In the genomic region with DNA sequence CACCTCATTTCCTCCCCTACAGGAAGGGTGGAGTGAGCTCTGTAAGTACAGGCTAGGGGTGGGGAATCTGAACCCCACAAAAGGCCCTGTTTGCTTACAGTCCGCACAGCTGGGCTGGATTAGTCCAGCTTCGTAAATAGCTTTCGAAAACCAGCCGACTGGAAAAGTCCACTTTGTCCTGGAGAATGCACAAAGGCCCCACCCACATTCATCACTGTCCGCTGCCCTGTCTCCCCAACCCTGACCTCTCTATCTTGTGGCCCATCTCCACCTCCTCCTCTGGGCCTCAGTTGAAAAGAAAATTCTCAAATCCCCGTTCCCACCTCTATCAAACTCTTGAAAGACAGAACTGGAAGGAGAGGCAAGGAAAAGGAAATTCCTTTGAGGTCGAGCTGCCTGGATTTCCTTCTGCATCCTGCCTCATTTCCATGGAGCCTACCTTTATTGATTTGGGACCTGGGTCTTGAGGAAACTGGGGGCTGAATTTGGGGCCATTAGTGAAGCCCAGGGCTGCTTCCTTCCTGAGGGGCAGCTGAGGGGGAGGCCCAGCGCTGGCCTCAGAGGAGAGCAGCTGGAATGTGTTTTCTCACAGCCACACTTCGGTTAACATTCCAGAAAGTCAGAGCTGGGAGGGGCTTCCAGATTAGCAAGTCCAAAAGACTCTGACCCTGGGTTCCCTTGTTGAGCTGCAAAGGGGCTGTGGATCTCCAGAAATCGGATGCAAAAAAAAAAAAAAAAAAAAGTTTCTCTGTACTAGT, we compare ENCODE assay signal across 10 cellular contexts.
DNase-seq lines count a peak whose midpoint lies in the region; ATAC-seq and TF ChIP-seq lines count a peak whose summit lies in the region.
"Had no signal": no experiment of that assay in that cellular context is flagged by ENCODE, and none has a peak within 500 bp of the region (broad histone marks: within the 10 kb centered on the region; RNA-seq: fewer than 3 reads in every experiment).

No MANE protein-coding gene starts in this region.

- H3K36me3 ChIP-seq in HUES64 (ENCODE audit: insufficient read depth, low read length) (no peaks in the 10 kb centered on the region), esophagus squamous epithelium (no peaks in the 10 kb centered on the region), mesendoderm (ENCODE audit: control insufficient read depth, insufficient read depth, low read length) (no peaks in the 10 kb centered on the region), thoracic aorta (no peaks in the 10 kb centered on the region)

- TF ChIP-seq POLR2A in esophagus squamous epithelium (IDR thresholded peaks at IDR 0.05): no peak

- DNase-seq in esophagus squamous epithelium (lab: John Stamatoyannopoulos, UW): no peak
- DNase-seq in mesendoderm: peak; percentile 91
- DNase-seq in thoracic aorta (ENCODE audit: low spot score): no peak
- DNase-seq in immature natural killer cell: no peak
- no peak for DNase-seq in NCI-H1417 treated with DMSO at 0.1 percent for 48 hours (lab: John Stamatoyannopoulos, UW)
- DNase-seq in T-helper 2 cell treated with Interferon-gamma antibody and Interleukin-4, amounts not matched to agents 5 μg/mL and 100 μg/mL, for 36 hours (ENCODE audit: low spot score): no peak
- DNase-seq: activated B cell treated with CpG ODN at 0.5 μM for 24 hours, NCI-H2029 had no signal

- H3K27ac ChIP-seq in HUES64 (ENCODE audit: low read depth, low read length) (peak overlapping the region; percentile 78), esophagus squamous epithelium (peak overlapping the region; percentile 58 to 95 (median 88)), mesendoderm (ENCODE audit: low read depth, low read length) (peak overlapping the region; percentile 51), thoracic aorta (peak overlapping the region; percentile 67 to 74)

- no peak overlapping the region for H3K18ac ChIP-seq in mesendoderm (ENCODE audit: low read length)

- WGBS in HUES64: 51% methylated on average over 10 of the region's 10 CpGs
- WGBS in esophagus squamous epithelium, 2 donors: 49 to 57% methylated on average over 10 of the region's 10 CpGs
- no CpG with 5 or more reads among the region's 10 CpGs for WGBS in mesendoderm (ENCODE audit: extremely low coverage, insufficient coverage, low lambda C conversion rate)

- H3K9me3 ChIP-seq in HUES64 (ENCODE audit: insufficient read depth, low read depth, low read length) (no peaks in the 10 kb centered on the region), esophagus squamous epithelium (no peaks in the 10 kb centered on the region), thoracic aorta (peaks cover 6% of the 10 kb centered on the region)

- H3K4me1 Mint-ChIP-seq in immature natural killer cell: no peaks in the 10 kb centered on the region
- no peaks in the 10 kb centered on the region for H3K4me1 Mint-ChIP-seq in T-helper 2 cell treated with Interferon-gamma antibody and Interleukin-4, amounts not matched to agents 5 μg/mL and 100 μg/mL, for 36 hours (ENCODE audit: low read depth)
- H3K4me1 Mint-ChIP-seq: activated B cell treated with CpG ODN at 0.5 μM for 24 hours had no signal

- H4K8ac ChIP-seq in mesendoderm (ENCODE audit: low read depth, low read length): no peak overlapping the region

- H3K27ac Mint-ChIP-seq in immature natural killer cell: no peak overlapping the region
- H3K27ac Mint-ChIP-seq in T-helper 2 cell treated with Interferon-gamma antibody and Interleukin-4, amounts not matched to agents 5 μg/mL and 100 μg/mL, for 36 hours: no peak overlapping the region
- H3K27ac Mint-ChIP-seq: activated B cell treated with CpG ODN at 0.5 μM for 24 hours had no signal

- H3K79me1 ChIP-seq in mesendoderm (ENCODE audit: low read length): no peaks in the 10 kb centered on the region

- H3K4ac ChIP-seq in mesendoderm (ENCODE audit: low read depth, low read length): no peak overlapping the region

- H3K27me3 ChIP-seq in HUES64 (ENCODE audit: insufficient read depth, low read length): no peaks in the 10 kb centered on the region
- H3K27me3 ChIP-seq in esophagus squamous epithelium: no peaks in the 10 kb centered on the region
- H3K27me3 ChIP-seq in mesendoderm (ENCODE audit: insufficient read depth, low read length, poor library complexity): no peaks in the 10 kb centered on the region
- H3K27me3 ChIP-seq in thoracic aorta (replicated peaks; ENCODE audit: insufficient read depth): no peaks in the 10 kb centered on the region

- H3K56ac ChIP-seq in mesendoderm (ENCODE audit: low read length): peak overlapping the region; percentile 39

- H4K5ac ChIP-seq in mesendoderm (ENCODE audit: low read length): no peak overlapping the region

- H3K9me3 Mint-ChIP-seq in immature natural killer cell: no peaks in the 10 kb centered on the region
- peaks cover 3% of the 10 kb centered on the region for H3K9me3 Mint-ChIP-seq in T-helper 2 cell treated with Interferon-gamma antibody and Interleukin-4, amounts not matched to agents 5 μg/mL and 100 μg/mL, for 36 hours

- no peak overlapping the region for H2BK5ac ChIP-seq in mesendoderm (ENCODE audit: low read length)

- no peaks in the 10 kb centered on the region for H3K36me3 Mint-ChIP-seq in immature natural killer cell
- no peaks in the 10 kb centered on the region for H3K36me3 Mint-ChIP-seq in T-helper 2 cell treated with Interferon-gamma antibody and Interleukin-4, amounts not matched to agents 5 μg/mL and 100 μg/mL, for 36 hours (ENCODE audit: low read depth)

- H3K4me1 ChIP-seq in HUES64 (ENCODE audit: insufficient read depth, low read length) (peaks cover 15% of the 10 kb centered on the region), esophagus squamous epithelium (peaks cover 9 to 86% (median 62%) of the 10 kb centered on the region in 3 donors), mesendoderm (ENCODE audit: control insufficient read depth, low read depth, low read length) (peaks cover 3% of the 10 kb centered on the region), thoracic aorta (ENCODE audit: control insufficient read depth in 1 of 2, low read depth in 2 of 2) (peaks cover 26 to 64% of the 10 kb centered on the region in 2 donors)

- H3K23ac ChIP-seq in mesendoderm (ENCODE audit: low read length): no peak overlapping the region

- H3K4me3 ChIP-seq in HUES64 (ENCODE audit: low read length) (peak overlapping the region; percentile 7; the same call in 1 of the 2 replicates), esophagus squamous epithelium (no peak overlapping the region), mesendoderm (ENCODE audit: low read length) (no peak overlapping the region), thoracic aorta (peak overlapping the region; percentile 14)

- H2AK5ac ChIP-seq in mesendoderm (ENCODE audit: low read length): no peak overlapping the region

- no peak overlapping the region for H2BK120ac ChIP-seq in mesendoderm (ENCODE audit: low read depth, low read length)

- H3K9ac ChIP-seq in HUES64 (ENCODE audit: low read depth, low read length): peak overlapping the region; percentile 64
- H3K9ac ChIP-seq in mesendoderm (ENCODE audit: low read length): no peak overlapping the region

- peaks cover 2 to 4% (median 3%) of the 10 kb centered on the region in 3 donors for H3K27me3 Mint-ChIP-seq in immature natural killer cell (ENCODE audit: low read depth in 3 of 3)
- peaks cover 2% of the 10 kb centered on the region for H3K27me3 Mint-ChIP-seq in T-helper 2 cell treated with Interferon-gamma antibody and Interleukin-4, amounts not matched to agents 5 μg/mL and 100 μg/mL, for 36 hours (ENCODE audit: low read depth)
- H3K27me3 Mint-ChIP-seq: activated B cell treated with CpG ODN at 0.5 μM for 24 hours had no signal

- H3K4me3 Mint-ChIP-seq in immature natural killer cell: no peak overlapping the region
- no peak overlapping the region for H3K4me3 Mint-ChIP-seq in T-helper 2 cell treated with Interferon-gamma antibody and Interleukin-4, amounts not matched to agents 5 μg/mL and 100 μg/mL, for 36 hours
- H3K4me3 Mint-ChIP-seq: activated B cell treated with CpG ODN at 0.5 μM for 24 hours had no signal

- no peak overlapping the region for H3K4me2 ChIP-seq in mesendoderm (ENCODE audit: low read length)

- no peak for ATAC-seq in thoracic aorta (ENCODE audit: insufficient number of reproducible peaks, low FRiP score, low read depth)
- ATAC-seq in HG03460 (IDR thresholded peaks at IDR 0.05; ENCODE audit: unreplicated experiment): no peak

- H3K79me2 ChIP-seq in mesendoderm (ENCODE audit: control insufficient read depth, insufficient read depth, low read length): no peaks in the 10 kb centered on the region

- intact Hi-C loops in esophagus squamous epithelium (cut with DNase I): no loop called here

- TF ChIP-seq CTCF in esophagus squamous epithelium (IDR thresholded peaks at IDR 0.05): no peak
- TF ChIP-seq CTCF in thoracic aorta (IDR thresholded peaks at IDR 0.05): no peak

- H2BK15ac ChIP-seq in mesendoderm (replicated peaks; ENCODE audit: low read depth): no peak overlapping the region

Comparison
In these comparisons a context has a peak if more than half of its experiments do, and no peak if none do; other contexts are left out.
1. H3K4me3 ChIP-seq: peak in HUES64 (single experiment) and thoracic aorta (single experiment); none in esophagus squamous epithelium (0 of 4) and mesendoderm (single experiment).
2. Peak in every context shown above with its lines, with median percentiles within 50 percentile points of each other: H3K27ac ChIP-seq.